Comparison of ENCODE assay signal across 1 cellular context in the genomic region with DNA sequence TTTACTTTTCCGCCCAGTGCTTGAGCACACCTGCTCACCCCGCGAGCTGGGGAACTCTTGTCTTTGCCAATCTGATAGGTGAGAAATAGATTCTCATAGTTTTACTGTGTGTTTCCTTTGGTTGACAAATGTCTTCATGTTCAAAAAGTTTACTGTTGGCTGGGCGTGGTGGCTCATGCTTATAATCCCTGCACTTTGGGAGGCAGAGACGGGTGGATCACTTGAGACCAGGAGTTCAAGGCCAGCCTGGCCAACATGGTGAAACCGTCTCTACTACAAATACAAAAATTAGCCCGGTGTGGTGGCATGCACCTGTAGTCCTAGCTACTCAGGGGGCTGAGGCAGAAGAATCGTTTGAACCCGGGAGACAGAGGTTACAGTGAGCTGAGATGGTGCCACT.
TF ChIP-seq lines count a peak whose summit lies in the region.

No MANE protein-coding gene starts in this region.

TF ChIP-seq in HepG2, 621 proteins besides CTCF, POLR2A, EP300 and RAD21 (continued from another document and continues in another):
- TF ChIP-seq, protein P1, sequence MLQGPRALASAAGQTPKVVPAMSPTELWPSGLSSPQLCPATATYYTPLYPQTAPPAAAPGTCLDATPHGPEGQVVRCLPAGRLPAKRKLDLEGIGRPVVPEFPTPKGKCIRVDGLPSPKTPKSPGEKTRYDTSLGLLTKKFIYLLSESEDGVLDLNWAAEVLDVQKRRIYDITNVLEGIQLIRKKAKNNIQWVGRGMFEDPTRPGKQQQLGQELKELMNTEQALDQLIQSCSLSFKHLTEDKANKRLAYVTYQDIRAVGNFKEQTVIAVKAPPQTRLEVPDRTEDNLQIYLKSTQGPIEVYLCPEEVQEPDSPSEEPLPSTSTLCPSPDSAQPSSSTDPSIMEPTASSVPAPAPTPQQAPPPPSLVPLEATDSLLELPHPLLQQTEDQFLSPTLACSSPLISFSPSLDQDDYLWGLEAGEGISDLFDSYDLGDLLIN (CRISPR knock-in tag; IDR thresholded peaks at IDR 0.05; ENCODE audit: borderline replicate concordance) = no peak
- TF ChIP-seq NR2F2 (IDR thresholded peaks at IDR 0.05; ENCODE audit: borderline replicate concordance, low read depth) = peak; percentile 32; the same call in 1 of the 2 replicates
- TF ChIP-seq, protein P2, sequence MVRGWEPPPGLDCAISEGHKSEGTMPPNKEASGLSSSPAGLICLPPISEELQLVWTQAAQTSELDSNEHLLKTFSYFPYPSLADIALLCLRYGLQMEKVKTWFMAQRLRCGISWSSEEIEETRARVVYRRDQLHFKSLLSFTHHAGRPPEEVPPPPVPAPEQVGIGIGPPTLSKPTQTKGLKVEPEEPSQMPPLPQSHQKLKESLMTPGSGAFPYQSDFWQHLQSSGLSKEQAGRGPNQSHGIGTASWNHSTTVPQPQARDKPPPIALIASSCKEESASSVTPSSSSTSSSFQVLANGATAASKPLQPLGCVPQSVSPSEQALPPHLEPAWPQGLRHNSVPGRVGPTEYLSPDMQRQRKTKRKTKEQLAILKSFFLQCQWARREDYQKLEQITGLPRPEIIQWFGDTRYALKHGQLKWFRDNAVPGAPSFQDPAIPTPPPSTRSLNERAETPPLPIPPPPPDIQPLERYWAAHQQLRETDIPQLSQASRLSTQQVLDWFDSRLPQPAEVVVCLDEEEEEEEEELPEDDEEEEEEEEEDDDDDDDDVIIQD (CRISPR knock-in tag; IDR thresholded peaks at IDR 0.05; ENCODE audit: low read depth) = no peak
- TF ChIP-seq, protein P3, sequence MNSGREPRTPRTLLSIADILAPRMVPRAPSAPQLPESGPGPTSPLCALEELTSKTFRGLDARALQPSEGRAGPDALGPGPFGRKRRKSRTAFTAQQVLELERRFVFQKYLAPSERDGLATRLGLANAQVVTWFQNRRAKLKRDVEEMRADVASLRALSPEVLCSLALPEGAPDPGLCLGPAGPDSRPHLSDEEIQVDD (CRISPR knock-in tag; IDR thresholded peaks at IDR 0.05; ENCODE audit: borderline replicate concordance) = no peak
- TF ChIP-seq, protein P4, sequence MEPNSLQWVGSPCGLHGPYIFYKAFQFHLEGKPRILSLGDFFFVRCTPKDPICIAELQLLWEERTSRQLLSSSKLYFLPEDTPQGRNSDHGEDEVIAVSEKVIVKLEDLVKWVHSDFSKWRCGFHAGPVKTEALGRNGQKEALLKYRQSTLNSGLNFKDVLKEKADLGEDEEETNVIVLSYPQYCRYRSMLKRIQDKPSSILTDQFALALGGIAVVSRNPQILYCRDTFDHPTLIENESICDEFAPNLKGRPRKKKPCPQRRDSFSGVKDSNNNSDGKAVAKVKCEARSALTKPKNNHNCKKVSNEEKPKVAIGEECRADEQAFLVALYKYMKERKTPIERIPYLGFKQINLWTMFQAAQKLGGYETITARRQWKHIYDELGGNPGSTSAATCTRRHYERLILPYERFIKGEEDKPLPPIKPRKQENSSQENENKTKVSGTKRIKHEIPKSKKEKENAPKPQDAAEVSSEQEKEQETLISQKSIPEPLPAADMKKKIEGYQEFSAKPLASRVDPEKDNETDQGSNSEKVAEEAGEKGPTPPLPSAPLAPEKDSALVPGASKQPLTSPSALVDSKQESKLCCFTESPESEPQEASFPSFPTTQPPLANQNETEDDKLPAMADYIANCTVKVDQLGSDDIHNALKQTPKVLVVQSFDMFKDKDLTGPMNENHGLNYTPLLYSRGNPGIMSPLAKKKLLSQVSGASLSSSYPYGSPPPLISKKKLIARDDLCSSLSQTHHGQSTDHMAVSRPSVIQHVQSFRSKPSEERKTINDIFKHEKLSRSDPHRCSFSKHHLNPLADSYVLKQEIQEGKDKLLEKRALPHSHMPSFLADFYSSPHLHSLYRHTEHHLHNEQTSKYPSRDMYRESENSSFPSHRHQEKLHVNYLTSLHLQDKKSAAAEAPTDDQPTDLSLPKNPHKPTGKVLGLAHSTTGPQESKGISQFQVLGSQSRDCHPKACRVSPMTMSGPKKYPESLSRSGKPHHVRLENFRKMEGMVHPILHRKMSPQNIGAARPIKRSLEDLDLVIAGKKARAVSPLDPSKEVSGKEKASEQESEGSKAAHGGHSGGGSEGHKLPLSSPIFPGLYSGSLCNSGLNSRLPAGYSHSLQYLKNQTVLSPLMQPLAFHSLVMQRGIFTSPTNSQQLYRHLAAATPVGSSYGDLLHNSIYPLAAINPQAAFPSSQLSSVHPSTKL (CRISPR knock-in tag; IDR thresholded peaks at IDR 0.05) = peak; percentile 60; the same call in 1 of the 2 replicates
- TF ChIP-seq HDAC6 (IDR thresholded peaks at IDR 0.05; ENCODE audit: low read depth, low read length) = no peak
- TF ChIP-seq ZFYVE20 (CRISPR knock-in tag; IDR thresholded peaks at IDR 0.05; ENCODE audit: borderline replicate concordance, low read depth) = no peak
- TF ChIP-seq ZSCAN12 (CRISPR knock-in tag; IDR thresholded peaks at IDR 0.05) = no peak
- TF ChIP-seq, protein P5, sequence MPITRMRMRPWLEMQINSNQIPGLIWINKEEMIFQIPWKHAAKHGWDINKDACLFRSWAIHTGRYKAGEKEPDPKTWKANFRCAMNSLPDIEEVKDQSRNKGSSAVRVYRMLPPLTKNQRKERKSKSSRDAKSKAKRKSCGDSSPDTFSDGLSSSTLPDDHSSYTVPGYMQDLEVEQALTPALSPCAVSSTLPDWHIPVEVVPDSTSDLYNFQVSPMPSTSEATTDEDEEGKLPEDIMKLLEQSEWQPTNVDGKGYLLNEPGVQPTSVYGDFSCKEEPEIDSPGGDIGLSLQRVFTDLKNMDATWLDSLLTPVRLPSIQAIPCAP (CRISPR knock-in tag; IDR thresholded peaks at IDR 0.05; ENCODE audit: low read depth) = no peak
- TF ChIP-seq SP140L (CRISPR knock-in tag; IDR thresholded peaks at IDR 0.05; ENCODE audit: borderline replicate concordance) = no peak
- TF ChIP-seq, protein P6, sequence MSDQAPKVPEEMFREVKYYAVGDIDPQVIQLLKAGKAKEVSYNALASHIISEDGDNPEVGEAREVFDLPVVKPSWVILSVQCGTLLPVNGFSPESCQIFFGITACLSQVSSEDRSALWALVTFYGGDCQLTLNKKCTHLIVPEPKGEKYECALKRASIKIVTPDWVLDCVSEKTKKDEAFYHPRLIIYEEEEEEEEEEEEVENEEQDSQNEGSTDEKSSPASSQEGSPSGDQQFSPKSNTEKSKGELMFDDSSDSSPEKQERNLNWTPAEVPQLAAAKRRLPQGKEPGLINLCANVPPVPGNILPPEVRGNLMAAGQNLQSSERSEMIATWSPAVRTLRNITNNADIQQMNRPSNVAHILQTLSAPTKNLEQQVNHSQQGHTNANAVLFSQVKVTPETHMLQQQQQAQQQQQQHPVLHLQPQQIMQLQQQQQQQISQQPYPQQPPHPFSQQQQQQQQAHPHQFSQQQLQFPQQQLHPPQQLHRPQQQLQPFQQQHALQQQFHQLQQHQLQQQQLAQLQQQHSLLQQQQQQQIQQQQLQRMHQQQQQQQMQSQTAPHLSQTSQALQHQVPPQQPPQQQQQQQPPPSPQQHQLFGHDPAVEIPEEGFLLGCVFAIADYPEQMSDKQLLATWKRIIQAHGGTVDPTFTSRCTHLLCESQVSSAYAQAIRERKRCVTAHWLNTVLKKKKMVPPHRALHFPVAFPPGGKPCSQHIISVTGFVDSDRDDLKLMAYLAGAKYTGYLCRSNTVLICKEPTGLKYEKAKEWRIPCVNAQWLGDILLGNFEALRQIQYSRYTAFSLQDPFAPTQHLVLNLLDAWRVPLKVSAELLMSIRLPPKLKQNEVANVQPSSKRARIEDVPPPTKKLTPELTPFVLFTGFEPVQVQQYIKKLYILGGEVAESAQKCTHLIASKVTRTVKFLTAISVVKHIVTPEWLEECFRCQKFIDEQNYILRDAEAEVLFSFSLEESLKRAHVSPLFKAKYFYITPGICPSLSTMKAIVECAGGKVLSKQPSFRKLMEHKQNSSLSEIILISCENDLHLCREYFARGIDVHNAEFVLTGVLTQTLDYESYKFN (CRISPR knock-in tag; conservative IDR thresholded peaks at IDR 0.05) = peak; percentile 62
- TF ChIP-seq MAZ (IDR thresholded peaks at IDR 0.05; ENCODE audit: borderline replicate concordance, low read depth, low read length) = no peak
- no peak for TF ChIP-seq MAZ (CRISPR knock-in tag; IDR thresholded peaks at IDR 0.05; ENCODE audit: low read depth)
- no peak for TF ChIP-seq YEATS2 (CRISPR knock-in tag; IDR thresholded peaks at IDR 0.05; ENCODE audit: borderline replicate concordance)
- TF ChIP-seq HOXA3 (CRISPR knock-in tag; IDR thresholded peaks at IDR 0.05) = 0 out of 2 replicates have a peak, but pooled peaks have one; percentile 22
- 0 out of 2 replicates have a peak, but pooled peaks have one; percentile 32 for TF ChIP-seq FOXO1 (CRISPR knock-in tag; IDR thresholded peaks at IDR 0.05)
- TF ChIP-seq ZNF782 (CRISPR knock-in tag; IDR thresholded peaks at IDR 0.05; ENCODE audit: borderline replicate concordance) = no peak
- TF ChIP-seq ZSCAN22 (CRISPR knock-in tag; IDR thresholded peaks at IDR 0.05) = no peak
- TF ChIP-seq, protein P7, sequence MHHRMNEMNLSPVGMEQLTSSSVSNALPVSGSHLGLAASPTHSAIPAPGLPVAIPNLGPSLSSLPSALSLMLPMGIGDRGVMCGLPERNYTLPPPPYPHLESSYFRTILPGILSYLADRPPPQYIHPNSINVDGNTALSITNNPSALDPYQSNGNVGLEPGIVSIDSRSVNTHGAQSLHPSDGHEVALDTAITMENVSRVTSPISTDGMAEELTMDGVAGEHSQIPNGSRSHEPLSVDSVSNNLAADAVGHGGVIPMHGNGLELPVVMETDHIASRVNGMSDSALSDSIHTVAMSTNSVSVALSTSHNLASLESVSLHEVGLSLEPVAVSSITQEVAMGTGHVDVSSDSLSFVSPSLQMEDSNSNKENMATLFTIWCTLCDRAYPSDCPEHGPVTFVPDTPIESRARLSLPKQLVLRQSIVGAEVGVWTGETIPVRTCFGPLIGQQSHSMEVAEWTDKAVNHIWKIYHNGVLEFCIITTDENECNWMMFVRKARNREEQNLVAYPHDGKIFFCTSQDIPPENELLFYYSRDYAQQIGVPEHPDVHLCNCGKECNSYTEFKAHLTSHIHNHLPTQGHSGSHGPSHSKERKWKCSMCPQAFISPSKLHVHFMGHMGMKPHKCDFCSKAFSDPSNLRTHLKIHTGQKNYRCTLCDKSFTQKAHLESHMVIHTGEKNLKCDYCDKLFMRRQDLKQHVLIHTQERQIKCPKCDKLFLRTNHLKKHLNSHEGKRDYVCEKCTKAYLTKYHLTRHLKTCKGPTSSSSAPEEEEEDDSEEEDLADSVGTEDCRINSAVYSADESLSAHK (CRISPR knock-in tag; IDR thresholded peaks at IDR 0.05; ENCODE audit: borderline replicate concordance) = no peak
- TF ChIP-seq TMF1 (CRISPR knock-in tag; IDR thresholded peaks at IDR 0.05; ENCODE audit: low read depth) = no peak
- TF ChIP-seq ZNF724P (CRISPR knock-in tag; IDR thresholded peaks at IDR 0.05; ENCODE audit: borderline replicate concordance) = 0 out of 2 replicates have a peak, but pooled peaks have one; percentile 44
- TF ChIP-seq, protein P8, sequence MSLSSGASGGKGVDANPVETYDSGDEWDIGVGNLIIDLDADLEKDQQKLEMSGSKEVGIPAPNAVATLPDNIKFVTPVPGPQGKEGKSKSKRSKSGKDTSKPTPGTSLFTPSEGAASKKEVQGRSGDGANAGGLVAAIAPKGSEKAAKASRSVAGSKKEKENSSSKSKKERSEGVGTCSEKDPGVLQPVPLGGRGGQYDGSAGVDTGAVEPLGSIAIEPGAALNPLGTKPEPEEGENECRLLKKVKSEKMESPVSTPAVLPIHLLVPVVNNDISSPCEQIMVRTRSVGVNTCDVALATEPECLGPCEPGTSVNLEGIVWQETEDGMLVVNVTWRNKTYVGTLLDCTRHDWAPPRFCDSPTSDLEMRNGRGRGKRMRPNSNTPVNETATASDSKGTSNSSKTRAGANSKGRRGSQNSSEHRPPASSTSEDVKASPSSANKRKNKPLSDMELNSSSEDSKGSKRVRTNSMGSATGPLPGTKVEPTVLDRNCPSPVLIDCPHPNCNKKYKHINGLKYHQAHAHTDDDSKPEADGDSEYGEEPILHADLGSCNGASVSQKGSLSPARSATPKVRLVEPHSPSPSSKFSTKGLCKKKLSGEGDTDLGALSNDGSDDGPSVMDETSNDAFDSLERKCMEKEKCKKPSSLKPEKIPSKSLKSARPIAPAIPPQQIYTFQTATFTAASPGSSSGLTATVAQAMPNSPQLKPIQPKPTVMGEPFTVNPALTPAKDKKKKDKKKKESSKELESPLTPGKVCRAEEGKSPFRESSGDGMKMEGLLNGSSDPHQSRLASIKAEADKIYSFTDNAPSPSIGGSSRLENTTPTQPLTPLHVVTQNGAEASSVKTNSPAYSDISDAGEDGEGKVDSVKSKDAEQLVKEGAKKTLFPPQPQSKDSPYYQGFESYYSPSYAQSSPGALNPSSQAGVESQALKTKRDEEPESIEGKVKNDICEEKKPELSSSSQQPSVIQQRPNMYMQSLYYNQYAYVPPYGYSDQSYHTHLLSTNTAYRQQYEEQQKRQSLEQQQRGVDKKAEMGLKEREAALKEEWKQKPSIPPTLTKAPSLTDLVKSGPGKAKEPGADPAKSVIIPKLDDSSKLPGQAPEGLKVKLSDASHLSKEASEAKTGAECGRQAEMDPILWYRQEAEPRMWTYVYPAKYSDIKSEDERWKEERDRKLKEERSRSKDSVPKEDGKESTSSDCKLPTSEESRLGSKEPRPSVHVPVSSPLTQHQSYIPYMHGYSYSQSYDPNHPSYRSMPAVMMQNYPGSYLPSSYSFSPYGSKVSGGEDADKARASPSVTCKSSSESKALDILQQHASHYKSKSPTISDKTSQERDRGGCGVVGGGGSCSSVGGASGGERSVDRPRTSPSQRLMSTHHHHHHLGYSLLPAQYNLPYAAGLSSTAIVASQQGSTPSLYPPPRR (CRISPR knock-in tag; IDR thresholded peaks at IDR 0.05; ENCODE audit: borderline replicate concordance) = peak; percentile 64
- no peak for TF ChIP-seq ZNF777 (CRISPR knock-in tag; IDR thresholded peaks at IDR 0.05)
- TF ChIP-seq ZNF530 (CRISPR knock-in tag; IDR thresholded peaks at IDR 0.05; ENCODE audit: low read depth) = no peak
- peak; percentile 81 for TF ChIP-seq HNF4A (CRISPR knock-in tag; IDR thresholded peaks at IDR 0.05)
- TF ChIP-seq, protein P9, sequence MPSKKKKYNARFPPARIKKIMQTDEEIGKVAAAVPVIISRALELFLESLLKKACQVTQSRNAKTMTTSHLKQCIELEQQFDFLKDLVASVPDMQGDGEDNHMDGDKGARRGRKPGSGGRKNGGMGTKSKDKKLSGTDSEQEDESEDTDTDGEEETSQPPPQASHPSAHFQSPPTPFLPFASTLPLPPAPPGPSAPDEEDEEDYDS (CRISPR knock-in tag; IDR thresholded peaks at IDR 0.05) = 0 out of 2 replicates have a peak, but pooled peaks have one; percentile 19
- TF ChIP-seq, protein P10, sequence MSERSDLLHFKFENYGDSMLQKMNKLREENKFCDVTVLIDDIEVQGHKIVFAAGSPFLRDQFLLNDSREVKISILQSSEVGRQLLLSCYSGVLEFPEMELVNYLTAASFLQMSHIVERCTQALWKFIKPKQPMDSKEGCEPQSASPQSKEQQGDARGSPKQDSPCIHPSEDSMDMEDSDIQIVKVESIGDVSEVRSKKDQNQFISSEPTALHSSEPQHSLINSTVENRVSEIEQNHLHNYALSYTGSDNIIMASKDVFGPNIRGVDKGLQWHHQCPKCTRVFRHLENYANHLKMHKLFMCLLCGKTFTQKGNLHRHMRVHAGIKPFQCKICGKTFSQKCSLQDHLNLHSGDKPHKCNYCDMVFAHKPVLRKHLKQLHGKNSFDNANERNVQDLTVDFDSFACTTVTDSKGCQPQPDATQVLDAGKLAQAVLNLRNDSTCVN (CRISPR knock-in tag; IDR thresholded peaks at IDR 0.05; ENCODE audit: borderline replicate concordance) = no peak
- TF ChIP-seq CREM (IDR thresholded peaks at IDR 0.05) = no peak
- TF ChIP-seq CREM (CRISPR knock-in tag; IDR thresholded peaks at IDR 0.05) = no peak
- no peak for TF ChIP-seq ZNF225 (CRISPR knock-in tag; IDR thresholded peaks at IDR 0.05)
- no peak for TF ChIP-seq ZNF34 (CRISPR knock-in tag; IDR thresholded peaks at IDR 0.05; ENCODE audit: borderline replicate concordance)
- TF ChIP-seq KDM1A (CRISPR knock-in tag; IDR thresholded peaks at IDR 0.05) = no peak
- TF ChIP-seq ZNF232 (CRISPR knock-in tag; IDR thresholded peaks at IDR 0.05; ENCODE audit: borderline replicate concordance) = no peak
- no peak for TF ChIP-seq SOX6 (IDR thresholded peaks at IDR 0.05)
- TF ChIP-seq SOX6 (CRISPR knock-in tag; IDR thresholded peaks at IDR 0.05) = 0 out of 2 replicates have a peak, but pooled peaks have one; percentile 21
- no peak for TF ChIP-seq ZNF589 (CRISPR knock-in tag; conservative IDR thresholded peaks at IDR 0.05)
- no peak for TF ChIP-seq ZNF552 (CRISPR knock-in tag; IDR thresholded peaks at IDR 0.05; ENCODE audit: borderline replicate concordance)
